ENCODE assay signal across 8 cellular contexts in the genomic region with DNA sequence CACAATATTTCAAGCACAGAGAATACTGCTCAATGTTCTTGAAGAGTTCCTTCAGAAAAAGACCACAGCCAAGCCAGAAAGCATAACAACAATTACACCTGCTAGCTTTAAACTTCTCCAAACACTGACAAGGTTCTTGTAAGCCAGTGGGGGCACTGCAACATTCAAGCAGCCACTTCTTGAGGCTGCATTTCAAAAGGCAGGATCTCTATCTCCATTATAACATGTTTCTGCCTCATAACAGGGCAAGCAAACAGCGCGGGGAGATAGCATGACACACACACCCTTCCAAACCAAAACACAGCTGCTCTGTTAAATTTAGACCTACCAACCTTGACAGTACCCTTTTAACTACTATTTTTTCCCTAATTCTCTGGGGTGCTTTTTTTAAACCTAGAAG. TPM values are rescaled to one million over a fixed set of nuclear protein-coding genes. Genes with fewer than 3 reads are reported as not detected.
DNase-seq lines count a peak whose midpoint lies in the region; ATAC-seq and TF ChIP-seq lines count a peak whose summit lies in the region.

No MANE protein-coding gene starts in this region.

- H3K27me3 ChIP-seq in WERI-Rb-1 (ENCODE audit: insufficient read depth, low read depth, severe bottlenecking): no peaks in the 10 kb centered on the region
- H3K27me3 ChIP-seq in CD8-positive, alpha-beta T cell (ENCODE audit: insufficient read depth, low read length): no peaks in the 10 kb centered on the region

- ATAC-seq in HG03139 (IDR thresholded peaks at IDR 0.05; ENCODE audit: unreplicated experiment) (peak; percentile 57), HG02870 (IDR thresholded peaks at IDR 0.05; ENCODE audit: unreplicated experiment) (no peak), GM21526 (IDR thresholded peaks at IDR 0.05; ENCODE audit: low FRiP score, unreplicated experiment) (no peak), HG03571 (IDR thresholded peaks at IDR 0.05; ENCODE audit: unreplicated experiment) (no peak)
- no peak for ATAC-seq in CD8-positive, alpha-beta T cell

- no peak overlapping the region for H3K27ac Mint-ChIP-seq in CD8-positive, alpha-beta T cell

- no peaks in the 10 kb centered on the region for H3K4me1 ChIP-seq in CD8-positive, alpha-beta T cell (ENCODE audit: insufficient read depth, low read length)

- no peaks in the 10 kb centered on the region; the same call in 1 of the 2 replicates for H3K36me3 ChIP-seq in WERI-Rb-1
- H3K36me3 ChIP-seq in CD8-positive, alpha-beta T cell (ENCODE audit: insufficient read depth, low read length): no peaks in the 10 kb centered on the region

- CTCF ChIA-PET in CD8-positive, alpha-beta T cell (lab: Charles Lee): interaction anchor here (0.9 kb wide), 1 partner anchor 12 kb away, joined by 4 read pairs; no protein-coding TSS in a partner anchor

- TF ChIP-seq CTCF in WERI-Rb-1 (IDR thresholded peaks at IDR 0.05; ENCODE audit: low read depth, low read length): 0 out of 2 replicates have a peak, but pooled peaks have one; percentile 27
- no peak for TF ChIP-seq CTCF in CD8-positive, alpha-beta T cell (IDR thresholded peaks at IDR 0.05)

- H3K4me3 Mint-ChIP-seq in CD8-positive, alpha-beta T cell: no peak overlapping the region

- DNase-seq in Daoy (ENCODE audit: low read depth) (peak; percentile 32), WERI-Rb-1 (no peak), myocyte (ENCODE audit: low read depth) (peak; percentile 92)
- DNase-seq in CD8-positive, alpha-beta T cell: no peak

- no peaks in the 10 kb centered on the region for H3K9me3 ChIP-seq in WERI-Rb-1 (ENCODE audit: severe bottlenecking)
- no peaks in the 10 kb centered on the region for H3K9me3 ChIP-seq in CD8-positive, alpha-beta T cell (ENCODE audit: low read length)

- intact Hi-C loops in CD8-positive, alpha-beta T cell (cut with DNase I, micrococcal nuclease): no loop called here

- no peak overlapping the region for H3K27ac ChIP-seq in WERI-Rb-1
- H3K27ac ChIP-seq in CD8-positive, alpha-beta T cell (ENCODE audit: low read depth, low read length): no peak overlapping the region

- H3K9me3 Mint-ChIP-seq in CD8-positive, alpha-beta T cell: no peaks in the 10 kb centered on the region

- H3K4me3 ChIP-seq in WERI-Rb-1 (ENCODE audit: low read depth, low read length): no peak overlapping the region
- H3K4me3 ChIP-seq in CD8-positive, alpha-beta T cell (ENCODE audit: low read depth, low read length): no peak overlapping the region

- no peaks in the 10 kb centered on the region for H3K27me3 Mint-ChIP-seq in CD8-positive, alpha-beta T cell (ENCODE audit: low read depth)

- peaks cover 19% of the 10 kb centered on the region for H3K36me3 Mint-ChIP-seq in CD8-positive, alpha-beta T cell

- POLR2A ChIA-PET in CD8-positive, alpha-beta T cell (lab: Charles Lee): no interaction called here

- H3K4me1 Mint-ChIP-seq in CD8-positive, alpha-beta T cell (ENCODE audit: low read depth): peaks cover 49% of the 10 kb centered on the region

RNA-seq across cellular contexts. Expression of gene CHCHD3, which starts 30.8 kb away (rescaled TPM):
- total RNA-seq in Daoy (2014; rRNA removed; shearing (Covaris generic)): 280 and 341 TPM in 2 replicates
- total RNA-seq in myocyte: 81.0 and 133 TPM in 2 replicates
- 54.3 TPM for polyA plus RNA-seq in myocyte (2012)
- 10 to 100 TPM; 19.0 to 20.4 TPM for total RNA-seq in CD8-positive, alpha-beta T cell

Comparison
In these comparisons a context has a peak if more than half of its experiments do, and no peak if none do; other contexts are left out.
1. DNase-seq: peak in Daoy (single experiment) and myocyte (single experiment); none in WERI-Rb-1 (single experiment) and CD8-positive, alpha-beta T cell (0 of 7).